In genomic region chr20:2840138-2840966, GRCh38 we compare ENCODE assay signal across 1 cellular context.
TF ChIP-seq lines count a peak whose summit lies in the region.

Gene PCED1A, minus strand, starts transcription at chr20:2840655. Its CDS starts 743 bp downstream, at chr20:2839912.
Gene VPS16, plus strand, starts transcription at chr20:2840745. Its CDS starts 30 bp downstream, at chr20:2840775.

TF ChIP-seq in HepG2, 621 proteins besides CTCF, POLR2A, EP300 and RAD21 (continued from another document and continues in another):
- TF ChIP-seq SMC3 (IDR thresholded peaks at IDR 0.05; ENCODE audit: low read length) (no peak), RNF219 (CRISPR knock-in tag; IDR thresholded peaks at IDR 0.05) (no peak), HINFP (CRISPR knock-in tag; IDR thresholded peaks at IDR 0.05; ENCODE audit: low read depth) (peak; percentile 83; the same call in 1 of the 2 replicates), ZBTB7A (CRISPR knock-in tag; IDR thresholded peaks at IDR 0.05) (peak; percentile 96), GATA4 (IDR thresholded peaks at IDR 0.05; ENCODE audit: borderline replicate concordance, low read depth) (peak; percentile 54; the same call in 1 of the 2 replicates), ZFP37 (CRISPR knock-in tag; IDR thresholded peaks at IDR 0.05; ENCODE audit: borderline replicate concordance) (peak; percentile 94), IKZF5 (CRISPR knock-in tag; IDR thresholded peaks at IDR 0.05) (peak; percentile 83; the same call in 1 of the 2 replicates), THAP11 (CRISPR knock-in tag; IDR thresholded peaks at IDR 0.05) (peak; percentile 92), ZNF34 (CRISPR knock-in tag; IDR thresholded peaks at IDR 0.05; ENCODE audit: borderline replicate concordance) (peak; percentile 77), SMAD1 (CRISPR knock-in tag; IDR thresholded peaks at IDR 0.05; ENCODE audit: borderline replicate concordance, low read depth) (no peak), ZNF616 (CRISPR knock-in tag; IDR thresholded peaks at IDR 0.05; ENCODE audit: low read depth) (peak; percentile 84), DBP (CRISPR knock-in tag; IDR thresholded peaks at IDR 0.05; ENCODE audit: not compliant biosample characterization) (no peak), E2F1 (CRISPR knock-in tag; IDR thresholded peaks at IDR 0.05) (peak; percentile 85; the same call in 1 of the 2 replicates), RBAK (CRISPR knock-in tag; IDR thresholded peaks at IDR 0.05) (no peak; the same call in 1 of the 2 replicates), U2AF1 (optimal IDR thresholded peaks at IDR 0.05; ENCODE audit: low read depth, low read length) (peak; percentile 98), FOXA3 (CRISPR knock-in tag; IDR thresholded peaks at IDR 0.05) (peak; percentile 66), GATAD2A (CRISPR knock-in tag; IDR thresholded peaks at IDR 0.05) (no peak), ZFP62 (CRISPR knock-in tag; IDR thresholded peaks at IDR 0.05) (peak; percentile 93), ZNF326 (CRISPR knock-in tag; IDR thresholded peaks at IDR 0.05; ENCODE audit: borderline replicate concordance) (no peak), ZC3H13 (CRISPR knock-in tag; IDR thresholded peaks at IDR 0.05) (peak; percentile 94), ZNF546 (CRISPR knock-in tag; conservative IDR thresholded peaks at IDR 0.05) (peak; percentile 99), KDM1A (CRISPR knock-in tag; IDR thresholded peaks at IDR 0.05) (no peak), ZKSCAN8 (CRISPR knock-in tag; IDR thresholded peaks at IDR 0.05; ENCODE audit: borderline replicate concordance) (no peak), CSRNP2 (CRISPR knock-in tag; conservative IDR thresholded peaks at IDR 0.05; ENCODE audit: low read depth) (peak; percentile 90), ZNF367 (CRISPR knock-in tag; IDR thresholded peaks at IDR 0.05; ENCODE audit: borderline replicate concordance) (0 out of 2 replicates have a peak, but pooled peaks have one; percentile 87), ZFP41 (CRISPR knock-in tag; IDR thresholded peaks at IDR 0.05; ENCODE audit: borderline replicate concordance) (peak; percentile 74), RBM22 (optimal IDR thresholded peaks at IDR 0.05; ENCODE audit: low read length) (no peak), MIER2 (CRISPR knock-in tag; IDR thresholded peaks at IDR 0.05) (0 out of 2 replicates have a peak, but pooled peaks have one; percentile 59), HOXA5 (CRISPR knock-in tag; IDR thresholded peaks at IDR 0.05) (peak; percentile 97), AGO1 (IDR thresholded peaks at IDR 0.05; ENCODE audit: low read depth, low read length, poor library complexity, severe bottlenecking) (peak; percentile 65), ZFP90 (CRISPR knock-in tag; IDR thresholded peaks at IDR 0.05; ENCODE audit: borderline replicate concordance) (peak; percentile 95), SRF (IDR thresholded peaks at IDR 0.05; ENCODE audit: low read depth, low read length) (no peak), ZNF558 (CRISPR knock-in tag; IDR thresholded peaks at IDR 0.05; ENCODE audit: borderline replicate concordance) (peak; percentile 86; the same call in 1 of the 2 replicates), FOXO4 (CRISPR knock-in tag; conservative IDR thresholded peaks at IDR 0.05) (peak; percentile 95), ZNF552 (CRISPR knock-in tag; IDR thresholded peaks at IDR 0.05; ENCODE audit: borderline replicate concordance) (peak; percentile 97), SRSF4 (IDR thresholded peaks at IDR 0.05; ENCODE audit: low read depth, low read length, poor library complexity, severe bottlenecking) (no peak), PHF8 (CRISPR knock-in tag; IDR thresholded peaks at IDR 0.05) (peak; percentile 99), BRF2 (CRISPR knock-in tag; IDR thresholded peaks at IDR 0.05) (peak; percentile 98), ZNF740 (CRISPR knock-in tag; IDR thresholded peaks at IDR 0.05) (peak; percentile 56), ZBTB37 (CRISPR knock-in tag; IDR thresholded peaks at IDR 0.05) (no peak), SOX5 (CRISPR knock-in tag; IDR thresholded peaks at IDR 0.05; ENCODE audit: borderline replicate concordance) (no peak), NFKB2 (CRISPR knock-in tag; IDR thresholded peaks at IDR 0.05; ENCODE audit: borderline replicate concordance) (peak; percentile 67), ARID2 (CRISPR knock-in tag; IDR thresholded peaks at IDR 0.05; ENCODE audit: borderline replicate concordance) (peak; percentile 99), NBN (conservative IDR thresholded peaks at IDR 0.05) (no peak), CREB1 (IDR thresholded peaks at IDR 0.05) (0 out of 2 replicates have a peak, but pooled peaks have one; percentile 22), CREB1 (CRISPR knock-in tag; IDR thresholded peaks at IDR 0.05) (no peak), BCLAF1 (IDR thresholded peaks at IDR 0.05) (no peak), SKI (IDR thresholded peaks at IDR 0.05; ENCODE audit: partially characterized antibody) (no peak), SNAPC5 (CRISPR knock-in tag; IDR thresholded peaks at IDR 0.05; ENCODE audit: borderline replicate concordance) (peak; percentile 58; the same call in 1 of the 2 replicates)
